Comparison of ENCODE assay signal across 8 cellular contexts in the genomic region with DNA sequence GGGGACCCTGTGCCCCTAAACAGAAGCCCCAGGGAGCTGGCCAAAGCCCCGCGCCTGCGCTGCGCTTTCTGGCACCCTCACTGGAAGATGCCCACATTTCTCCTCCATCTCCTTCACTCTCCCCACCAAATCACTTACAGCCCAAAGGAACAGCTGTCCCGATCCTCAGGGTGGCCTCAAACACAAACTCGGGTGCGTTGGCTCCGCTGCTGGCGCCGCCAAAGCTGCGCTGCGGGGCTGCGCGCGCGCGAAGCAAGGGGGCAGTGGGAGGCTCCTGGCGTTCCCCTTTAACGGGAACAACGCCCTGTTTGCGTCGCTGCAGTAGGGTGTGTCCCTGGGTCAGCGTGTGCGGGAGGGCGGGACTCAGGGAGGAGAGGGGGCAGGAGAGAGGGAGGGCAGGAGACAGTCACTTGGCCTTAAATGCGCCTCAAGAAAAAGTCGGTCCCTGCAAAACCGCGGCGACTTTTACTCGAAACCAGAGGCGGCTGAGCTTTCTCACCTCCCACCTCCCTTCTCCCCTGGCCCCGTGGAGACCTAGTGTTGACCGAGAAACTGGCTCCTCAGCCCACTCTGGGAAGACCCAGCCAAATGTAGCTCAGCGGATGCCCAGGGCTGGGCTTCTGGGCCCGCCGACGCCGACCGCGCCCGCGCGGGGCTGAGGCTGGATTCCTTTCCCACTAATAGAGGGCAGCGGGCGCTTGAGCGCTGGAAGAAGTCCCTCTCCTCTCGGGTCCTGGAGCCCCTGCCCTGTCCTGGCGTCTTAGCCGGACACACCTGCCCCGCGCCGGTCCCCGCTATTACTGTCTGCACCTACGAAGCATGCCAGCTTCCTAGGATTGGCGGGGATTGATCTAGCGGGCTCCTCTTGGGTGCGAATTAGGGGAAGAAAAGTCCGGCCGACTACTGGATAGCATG. TPM values are rescaled to one million over a fixed set of nuclear protein-coding genes. Genes with fewer than 3 reads are reported as not detected.
DNase-seq lines count a peak whose midpoint lies in the region; ATAC-seq and TF ChIP-seq lines count a peak whose summit lies in the region.

No MANE protein-coding gene starts in this region.

- H3K4me3 ChIP-seq in NB4 (ENCODE audit: low read depth, low read length): no peak overlapping the region
- H3K4me3 ChIP-seq in skin epidermis: peak overlapping the region; percentile 37 to 52 (median 47)

- DNase-seq in CMK (ENCODE audit: low read depth): peak; percentile 54
- DNase-seq in NB4 (ENCODE audit: low read depth): peak; percentile 38
- peak; percentile 45 for DNase-seq in cerebellum (ENCODE audit: low spot score)
- DNase-seq in inferior parietal cortex (ENCODE audit: extremely low spot score): peak; percentile 73
- DNase-seq in DMS153 treated with DMSO at 0.1 percent for 48 hours (lab: John Stamatoyannopoulos, UW; ENCODE audit: unreplicated experiment): no peak

- ATAC-seq in GM21723 (IDR thresholded peaks at IDR 0.05; ENCODE audit: unreplicated experiment) (no peak), GM21825 (IDR thresholded peaks at IDR 0.05; ENCODE audit: unreplicated experiment) (no peak)

- no peak for TF ChIP-seq CTCF in NB4 (IDR thresholded peaks at IDR 0.05; ENCODE audit: low read depth, low read length)

- H3K27ac ChIP-seq in skin epidermis: peak overlapping the region; percentile 72 to 96 (median 87)

- TF ChIP-seq POLR2A in NB4 (IDR thresholded peaks at IDR 0.05; ENCODE audit: extremely low read depth, insufficient read length): no peak

RNA-seq across cellular contexts. Expression of a gene that starts 2.6 kb away (rescaled TPM):
- 20.4 TPM for total RNA-seq in cerebellum
